9 cellular contexts compared by ENCODE assay signal in genomic region chr22:50016988-50017700, GRCh38. TPM values are rescaled to one million over a fixed set of nuclear protein-coding genes. Genes with fewer than 3 reads are reported as not detected.
DNase-seq lines count a peak whose midpoint lies in the region; ATAC-seq and TF ChIP-seq lines count a peak whose summit lies in the region.
"Had no signal": no experiment of that assay in that cellular context is flagged by ENCODE, and none has a peak within 500 bp of the region (broad histone marks: within the 10 kb centered on the region; RNA-seq: fewer than 3 reads in every experiment).

No MANE protein-coding gene starts in this region.

- peak; percentile 56 for ATAC-seq in GM19035 (IDR thresholded peaks at IDR 0.05; ENCODE audit: unreplicated experiment)
- no peak for ATAC-seq in omental fat pad (ENCODE audit: low FRiP score)
- ATAC-seq in GM21526 (IDR thresholded peaks at IDR 0.05; ENCODE audit: low FRiP score, unreplicated experiment), result no peak

- H3K9me3 ChIP-seq in effector memory CD4-positive, alpha-beta T cell (ENCODE audit: control insufficient read depth, low read length), result no peaks in the 10 kb centered on the region
- H3K9me3 ChIP-seq in GM23248 (ENCODE audit: low read depth), result no peaks in the 10 kb centered on the region

- no peak overlapping the region for H3K4me3 ChIP-seq in effector memory CD4-positive, alpha-beta T cell (ENCODE audit: insufficient read depth, low read depth, low read length, poor library complexity, severe bottlenecking)
- no peak overlapping the region for H3K4me3 ChIP-seq in GM23248

- in situ Hi-C loops in GM23248 (cut with MboI), result no loop called here

- H3K4me1 ChIP-seq in effector memory CD4-positive, alpha-beta T cell (ENCODE audit: control insufficient read depth, insufficient read depth, low read length, poor library complexity, severe bottlenecking), result peaks cover 29% of the 10 kb centered on the region
- H3K4me1 ChIP-seq in GM23248 (ENCODE audit: insufficient read depth), result no peaks in the 10 kb centered on the region

- peaks cover 8% of the 10 kb centered on the region for H3K27me3 ChIP-seq in effector memory CD4-positive, alpha-beta T cell (replicated peaks; ENCODE audit: control insufficient read depth, insufficient read depth, low read length, poor library complexity, severe bottlenecking)
- H3K27me3 ChIP-seq in GM23248 (replicated peaks; ENCODE audit: insufficient read depth), result peaks cover 42% of the 10 kb centered on the region

- H3K4me2 ChIP-seq in GM23248 (ENCODE audit: unreplicated experiment), result no peak overlapping the region

- H3K9ac ChIP-seq in GM23248, result no peak overlapping the region

- H3K79me2 ChIP-seq in GM23248 (ENCODE audit: insufficient read depth), result no peaks in the 10 kb centered on the region

- no peak overlapping the region for H2AFZ ChIP-seq in GM23248

- peak; percentile 85 for DNase-seq in activated CD4-positive, alpha-beta T cell treated with anti-CD3 and anti-CD28 coated beads for 48 hours
- peak in 1 of 3 donors; percentile 55 for DNase-seq in effector memory CD4-positive, alpha-beta T cell
- DNase-seq in stimulated activated CD8-positive, alpha-beta memory T cell treated with anti-CD3 and anti-CD28 coated beads, Interleukin-15, amount 100 ng/mL, for 4 hours (ENCODE audit: low read depth in 2 of 2), result peak; percentile 63 to 69
- DNase-seq in omental fat pad (ENCODE audit: low spot score) (no peak), GM23248 (no peak), NCI-H82 (lab: John Stamatoyannopoulos, UW) (no peak)
- DNase-seq: IMR-90 had no signal

- H4K20me1 ChIP-seq in GM23248 (ENCODE audit: insufficient read depth), result no peaks in the 10 kb centered on the region

- H3K36me3 ChIP-seq in effector memory CD4-positive, alpha-beta T cell (ENCODE audit: control insufficient read depth, insufficient read depth, low read length), result no peaks in the 10 kb centered on the region
- no peaks in the 10 kb centered on the region for H3K36me3 ChIP-seq in GM23248 (ENCODE audit: low read depth)

- WGBS in GM23248 (ENCODE audit: low coverage in 1 of 2, low lambda C conversion rate in 2 of 2, missing lambda C conversion rate in 2 of 2), 2 experiments, result 47% methylated on average over 17 to 21 of the region's 21 CpGs

- peak overlapping the region; percentile 39 for H3K27ac ChIP-seq in effector memory CD4-positive, alpha-beta T cell (ENCODE audit: insufficient read depth, low read length, poor library complexity, severe bottlenecking)
- no peak overlapping the region for H3K27ac ChIP-seq in GM23248

- TF ChIP-seq CTCF in omental fat pad (IDR thresholded peaks at IDR 0.05), result no peak

- no peaks in the 10 kb centered on the region for H3F3A ChIP-seq in GM23248 (ENCODE audit: insufficient read depth)

- H3K9me2 ChIP-seq in GM23248 (ENCODE audit: insufficient read depth), result no peaks in the 10 kb centered on the region

RNA-seq across cellular contexts. Expression of gene IL17REL, which starts 4.6 kb away (rescaled TPM):
- total RNA-seq in omental fat pad, result not detected
- not detected in 2 replicates for total RNA-seq in GM23248 (2014; rRNA removed; shearing (Covaris generic))
- not detected in 2 replicates for polyA plus RNA-seq in GM23248 (2016; fragmentation: Nextera tagmentation; extraction: Ambion mirVana)
- total RNA-seq: IMR-90 had no signal
- polyA plus RNA-seq: IMR-90 had no signal

RNA-seq across cellular contexts. Expression of gene TTLL8, which starts 41.0 kb away (rescaled TPM):
- not detected for total RNA-seq in omental fat pad
- not detected in 2 replicates for total RNA-seq in GM23248 (2014; rRNA removed; shearing (Covaris generic))
- polyA plus RNA-seq in GM23248 (2016; fragmentation: Nextera tagmentation; extraction: Ambion mirVana), result not detected in 2 replicates
- total RNA-seq: IMR-90 had no signal
- polyA plus RNA-seq: IMR-90 had no signal

RNA-seq across cellular contexts. Expression of gene PIM3, which starts 56.6 kb away (rescaled TPM):
- 100 to 1,000 TPM in 2 of 4 donors, 10 to 100 TPM in 2; 92.2 to 174 (median 114) TPM for total RNA-seq in omental fat pad
- 16.2 and 17.3 TPM in 2 replicates for total RNA-seq in GM23248 (2014; rRNA removed; shearing (Covaris generic))
- polyA plus RNA-seq in GM23248 (2016; fragmentation: Nextera tagmentation; extraction: Ambion mirVana), result 10.8 TPM in 2 replicates

Comparison
In these comparisons a context has a peak if more than half of its experiments do, and no peak if none do; other contexts are left out.
1. DNase-seq: peak in activated CD4-positive, alpha-beta T cell treated with anti-CD3 and anti-CD28 coated beads for 48 hours (single experiment) and stimulated activated CD8-positive, alpha-beta memory T cell treated with anti-CD3 and anti-CD28 coated beads, Interleukin-15, amount 100 ng/mL, for 4 hours (2 of 2); none in omental fat pad (single experiment), GM23248 (single experiment) and NCI-H82 (single experiment).